Comparison of ENCODE assay signal across 11 cellular contexts in genomic region chrX:41596586-41596985, GRCh38.
DNase-seq lines count a peak whose midpoint lies in the region; ATAC-seq and TF ChIP-seq lines count a peak whose summit lies in the region.
"Had no signal": no experiment of that assay in that cellular context is flagged by ENCODE, and none has a peak within 500 bp of the region (broad histone marks: within the 10 kb centered on the region; RNA-seq: fewer than 3 reads in every experiment).

No MANE protein-coding gene starts in this region.

- DNase-seq in EL, result peak; percentile 15
- DNase-seq in hypothalamus (lab: John Stamatoyannopoulos, UW), result no peak
- DNase-seq in Karpas-422, result no peak
- no peak for DNase-seq in NCI-H2227 (lab: John Stamatoyannopoulos, UW; ENCODE audit: unreplicated experiment)
- no peak for DNase-seq in upper lobe of right lung
- DNase-seq: CD8-positive, alpha-beta memory T cell; OCI-M1; uterus had no signal

- intact Hi-C loops in upper lobe of right lung (cut with DNase I), result no loop called here

- no peak overlapping the region for H3K9ac ChIP-seq in Karpas-422 (ENCODE audit: low read length)

- H3K9me3 ChIP-seq in Karpas-422 (ENCODE audit: low read length) (no peaks in the 10 kb centered on the region), upper lobe of right lung (no peaks in the 10 kb centered on the region)
- H3K9me3 ChIP-seq: uterus had no signal

- ATAC-seq in GM19395 (IDR thresholded peaks at IDR 0.05; ENCODE audit: unreplicated experiment), result peak; percentile 96
- ATAC-seq in HG03039 (IDR thresholded peaks at IDR 0.05; ENCODE audit: unreplicated experiment), result peak; percentile 98
- no peak for ATAC-seq in upper lobe of right lung

- H2AFZ ChIP-seq in Karpas-422 (ENCODE audit: low read length), result no peak overlapping the region

- H3K4me1 ChIP-seq in Karpas-422 (ENCODE audit: low read length), result no peaks in the 10 kb centered on the region
- no peaks in the 10 kb centered on the region for H3K4me1 ChIP-seq in upper lobe of right lung
- H3K4me1 ChIP-seq: uterus had no signal

- H3K4me2 ChIP-seq in Karpas-422 (ENCODE audit: low read depth, low read length, poor library complexity, severe bottlenecking), result no peak overlapping the region

- H4K20me1 ChIP-seq in Karpas-422 (ENCODE audit: insufficient read depth, low read depth, low read length), result no peaks in the 10 kb centered on the region

- H3K36me3 ChIP-seq in Karpas-422 (ENCODE audit: insufficient read depth, low read length), result no peaks in the 10 kb centered on the region
- H3K36me3 ChIP-seq in upper lobe of right lung, result no peaks in the 10 kb centered on the region
- H3K36me3 ChIP-seq: uterus had no signal

- H3K27me3 ChIP-seq in Karpas-422 (ENCODE audit: low read length) (no peaks in the 10 kb centered on the region), upper lobe of right lung (no peaks in the 10 kb centered on the region)
- H3K27me3 ChIP-seq: uterus had no signal

- H3K4me3 ChIP-seq in Karpas-422 (ENCODE audit: low read length) (no peak overlapping the region), upper lobe of right lung (no peak overlapping the region)
- H3K4me3 ChIP-seq: uterus had no signal

- no peaks in the 10 kb centered on the region for H3K79me2 ChIP-seq in Karpas-422 (ENCODE audit: low read length)

- H3K27ac ChIP-seq in VCaP (peak overlapping the region; percentile 48), Karpas-422 (ENCODE audit: low read length) (no peak overlapping the region), upper lobe of right lung (no peak overlapping the region)
- H3K27ac ChIP-seq: uterus had no signal

- TF ChIP-seq CTCF in VCaP (conservative IDR thresholded peaks at IDR 0.05), result no peak
- no peak for TF ChIP-seq CTCF in upper lobe of right lung (IDR thresholded peaks at IDR 0.05)

- no peaks in the 10 kb centered on the region for H3K9me2 ChIP-seq in Karpas-422 (replicated peaks; ENCODE audit: insufficient read depth, low read length)
